Comparison of ENCODE assay signal across 1 cellular context in genomic region chr19:9811139-9811538, GRCh38.
A peak's percentile ranks its signal among the peaks of the same experiment; 100 is the strongest.
TF ChIP-seq lines count a peak whose summit lies in the region.

No MANE protein-coding gene starts in this region.

TF ChIP-seq in K562, 482 proteins besides CTCF, POLR2A, EP300 and RAD21:
- TF ChIP-seq RBFOX2 (IDR thresholded peaks at IDR 0.05; ENCODE audit: low read depth, low read length) (peak; percentile 53; the same call in 1 of the 2 replicates), POLR2G (IDR thresholded peaks at IDR 0.05; ENCODE audit: low read depth, low read length) (peak; percentile 49), CTBP1 (IDR thresholded peaks at IDR 0.05; ENCODE audit: borderline replicate concordance) (no peak)
